23 cellular contexts compared by ENCODE assay signal in genomic region chr7:120059641-120060040, GRCh38.
DNase-seq lines count a peak whose midpoint lies in the region; ATAC-seq, FAIRE-seq and TF ChIP-seq lines count a peak whose summit lies in the region.
"Had no signal": no experiment of that assay in that cellular context is flagged by ENCODE, and none has a peak within 500 bp of the region (broad histone marks: within the 10 kb centered on the region; RNA-seq: fewer than 3 reads in every experiment).

No MANE protein-coding gene starts in this region.

- H3K4me2 ChIP-seq in astrocyte (ENCODE audit: low read length) (no peak overlapping the region), osteoblast (ENCODE audit: insufficient read depth, low read length) (no peak overlapping the region)
- H3K4me2 ChIP-seq: A549 had no signal

- POLR2A ChIA-PET in MCF 10A (lab: Yijun Ruan, JAX), result no interaction called here

- H3K27ac Mint-ChIP-seq in astrocyte (ENCODE audit: unreplicated experiment), result peak overlapping the region; percentile 59
- H3K27ac Mint-ChIP-seq in stimulated activated memory B cell treated with anti-CD40 and anti-IgM and Interleukin-4, amounts not matched to agents 10 μg/mL and 1 μg/mL and 100 μg/mL, for 72 hours, result no peak overlapping the region
- H3K27ac Mint-ChIP-seq in MCF 10A (ENCODE audit: low read depth, unreplicated experiment), result no peak overlapping the region
- H3K27ac Mint-ChIP-seq: CD4-positive, alpha-beta memory T cell; HFFc6 had no signal

- H3K9me3 ChIP-seq in astrocyte (ENCODE audit: insufficient read depth, low read depth, low read length) (no peaks in the 10 kb centered on the region), osteoblast (ENCODE audit: low read depth, low read length) (no peaks in the 10 kb centered on the region)
- H3K9me3 ChIP-seq: A549, BE2C, HAP-1 had no signal

- H4K20me1 ChIP-seq in astrocyte (ENCODE audit: insufficient read depth, low read length) (no peaks in the 10 kb centered on the region), osteoblast (ENCODE audit: insufficient read depth, low read length) (no peaks in the 10 kb centered on the region)

- H2AFZ ChIP-seq in astrocyte (ENCODE audit: low read depth, low read length) (no peak overlapping the region), osteoblast (ENCODE audit: low read length) (peak overlapping the region; percentile 56)

- H3K9me3 Mint-ChIP-seq in astrocyte (ENCODE audit: unreplicated experiment), result no peaks in the 10 kb centered on the region
- peaks cover 9% of the 10 kb centered on the region for H3K9me3 Mint-ChIP-seq in stimulated activated memory B cell treated with anti-CD40 and anti-IgM and Interleukin-4, amounts not matched to agents 10 μg/mL and 1 μg/mL and 100 μg/mL, for 72 hours
- no peaks in the 10 kb centered on the region for H3K9me3 Mint-ChIP-seq in MCF 10A (ENCODE audit: unreplicated experiment)

- H3K27ac ChIP-seq in astrocyte (ENCODE audit: low read depth, low read length), result no peak overlapping the region
- H3K27ac ChIP-seq in osteoblast (ENCODE audit: low read depth, low read length), result no peak overlapping the region
- H3K27ac ChIP-seq: A549 had no signal

- in situ Hi-C loops in G401 (cut with HindIII; ENCODE audit: low sequenced_read_pairs), result no loop called here

- no peak overlapping the region for H3K9ac ChIP-seq in astrocyte (ENCODE audit: low read length)

- H3K36me3 ChIP-seq in astrocyte (ENCODE audit: insufficient read depth, low read length) (no peaks in the 10 kb centered on the region), osteoblast (ENCODE audit: insufficient read depth, low read length) (no peaks in the 10 kb centered on the region)
- H3K36me3 ChIP-seq: BE2C, HAP-1 had no signal

- H3K79me2 ChIP-seq in astrocyte (ENCODE audit: insufficient read depth, low read length) (no peaks in the 10 kb centered on the region), osteoblast (ENCODE audit: insufficient read depth, low read length) (no peaks in the 10 kb centered on the region)

- BruUV-seq in MCF 10A (replicated peaks; lab: Mats Ljungman, UMichigan), result no TSS peak

- H3K27me3 ChIP-seq in astrocyte (ENCODE audit: insufficient read depth, low read length) (no peaks in the 10 kb centered on the region), osteoblast (ENCODE audit: insufficient read depth, low read length) (no peaks in the 10 kb centered on the region)
- H3K27me3 ChIP-seq: BE2C had no signal

- H3K36me3 Mint-ChIP-seq in astrocyte (ENCODE audit: low read depth, unreplicated experiment), result peaks cover 2% of the 10 kb centered on the region
- no peaks in the 10 kb centered on the region for H3K36me3 Mint-ChIP-seq in stimulated activated memory B cell treated with anti-CD40 and anti-IgM and Interleukin-4, amounts not matched to agents 10 μg/mL and 1 μg/mL and 100 μg/mL, for 72 hours
- no peaks in the 10 kb centered on the region for H3K36me3 Mint-ChIP-seq in MCF 10A (ENCODE audit: insufficient read depth, unreplicated experiment)
- H3K36me3 Mint-ChIP-seq: CD4-positive, alpha-beta memory T cell had no signal

- H3K4me1 ChIP-seq in astrocyte (ENCODE audit: insufficient read depth, low read length) (peaks cover 10% of the 10 kb centered on the region), osteoblast (ENCODE audit: insufficient read depth, low read length) (peaks cover 19% of the 10 kb centered on the region)
- H3K4me1 ChIP-seq: A549, BE2C, HAP-1 had no signal

- CTCF ChIA-PET in MCF 10A (lab: Yijun Ruan, JAX), result no interaction called here

- H3K4me3 ChIP-seq in astrocyte (ENCODE audit: insufficient read depth, low read depth, low read length) (no peak overlapping the region), osteoblast (ENCODE audit: insufficient read depth, low read length) (no peak overlapping the region)
- H3K4me3 ChIP-seq: A549, HAP-1 had no signal

- FAIRE-seq in astrocyte (lab: Jason Lieb, UNC), result no peak
- FAIRE-seq: A549, G401.6, H54 had no signal

- intact Hi-C loops in MCF 10A (cut with micrococcal nuclease), result no loop called here

- H3K27me3 Mint-ChIP-seq in astrocyte (ENCODE audit: low read depth, unreplicated experiment) (no peaks in the 10 kb centered on the region), MCF 10A (ENCODE audit: insufficient read depth, unreplicated experiment) (peaks cover 22% of the 10 kb centered on the region)
- H3K27me3 Mint-ChIP-seq in stimulated activated memory B cell treated with anti-CD40 and anti-IgM and Interleukin-4, amounts not matched to agents 10 μg/mL and 1 μg/mL and 100 μg/mL, for 72 hours, result no peaks in the 10 kb centered on the region
- H3K27me3 Mint-ChIP-seq: CD4-positive, alpha-beta memory T cell had no signal

- H3K4me1 Mint-ChIP-seq in astrocyte (ENCODE audit: low read depth, unreplicated experiment) (peaks cover 23% of the 10 kb centered on the region), MCF 10A (ENCODE audit: insufficient read depth, unreplicated experiment) (no peaks in the 10 kb centered on the region)
- H3K4me1 Mint-ChIP-seq in stimulated activated memory B cell treated with anti-CD40 and anti-IgM and Interleukin-4, amounts not matched to agents 10 μg/mL and 1 μg/mL and 100 μg/mL, for 72 hours, result no peaks in the 10 kb centered on the region
- H3K4me1 Mint-ChIP-seq: CD4-positive, alpha-beta memory T cell had no signal

- TF ChIP-seq CTCF in astrocyte (IDR thresholded peaks at IDR 0.05; ENCODE audit: insufficient read depth, low read depth, low read length) (no peak), osteoblast (IDR thresholded peaks at IDR 0.05; ENCODE audit: extremely low read depth, low read depth, low read length) (no peak), MCF 10A (IDR thresholded peaks at IDR 0.05; ENCODE audit: unreplicated experiment) (no peak)

- H3K4me3 Mint-ChIP-seq in astrocyte (ENCODE audit: unreplicated experiment) (no peak overlapping the region), MCF 10A (ENCODE audit: unreplicated experiment) (no peak overlapping the region)
- H3K4me3 Mint-ChIP-seq in stimulated activated memory B cell treated with anti-CD40 and anti-IgM and Interleukin-4, amounts not matched to agents 10 μg/mL and 1 μg/mL and 100 μg/mL, for 72 hours, result no peak overlapping the region
- H3K4me3 Mint-ChIP-seq: CD4-positive, alpha-beta memory T cell; HFFc6 had no signal

- no peak for ATAC-seq in stimulated activated memory B cell treated with anti-CD40 and anti-IgM and Interleukin-4, amounts not matched to agents 10 μg/mL and 1 μg/mL and 100 μg/mL, for 72 hours
- ATAC-seq: A549 had no signal

- DNase-seq in G401 (ENCODE audit: low spot score) (peak; percentile 91), astrocyte (ENCODE audit: low read depth) (no peak), cerebellum (ENCODE audit: low spot score) (peak; percentile 71), osteoblast (ENCODE audit: insufficient read length, low spot score, missing footprints) (no peak), superior temporal gyrus (ENCODE audit: extremely low spot score) (no peak), MCF 10A (ENCODE audit: unreplicated experiment) (no peak)
- no peak for DNase-seq in central memory CD4-positive, alpha-beta T cell
- DNase-seq: 8988T; ACHN; AML-193; BE2C; Calu3; CD4-positive, alpha-beta memory T cell; COR-L47; DMS53; DMS79 treated with DMSO at 0.1 percent for 48 hours; GOT3; HFFc6 had no signal

Comparison
In these comparisons a context has a peak if more than half of its experiments do, and no peak if none do; other contexts are left out.
1. DNase-seq: peak in G401 (single experiment) and cerebellum (single experiment); none in astrocyte (single experiment), osteoblast (single experiment), central memory CD4-positive, alpha-beta T cell (single experiment), superior temporal gyrus (single experiment) and MCF 10A (single experiment).